ENCODE assay signal across 8 cellular contexts in the genomic region with DNA sequence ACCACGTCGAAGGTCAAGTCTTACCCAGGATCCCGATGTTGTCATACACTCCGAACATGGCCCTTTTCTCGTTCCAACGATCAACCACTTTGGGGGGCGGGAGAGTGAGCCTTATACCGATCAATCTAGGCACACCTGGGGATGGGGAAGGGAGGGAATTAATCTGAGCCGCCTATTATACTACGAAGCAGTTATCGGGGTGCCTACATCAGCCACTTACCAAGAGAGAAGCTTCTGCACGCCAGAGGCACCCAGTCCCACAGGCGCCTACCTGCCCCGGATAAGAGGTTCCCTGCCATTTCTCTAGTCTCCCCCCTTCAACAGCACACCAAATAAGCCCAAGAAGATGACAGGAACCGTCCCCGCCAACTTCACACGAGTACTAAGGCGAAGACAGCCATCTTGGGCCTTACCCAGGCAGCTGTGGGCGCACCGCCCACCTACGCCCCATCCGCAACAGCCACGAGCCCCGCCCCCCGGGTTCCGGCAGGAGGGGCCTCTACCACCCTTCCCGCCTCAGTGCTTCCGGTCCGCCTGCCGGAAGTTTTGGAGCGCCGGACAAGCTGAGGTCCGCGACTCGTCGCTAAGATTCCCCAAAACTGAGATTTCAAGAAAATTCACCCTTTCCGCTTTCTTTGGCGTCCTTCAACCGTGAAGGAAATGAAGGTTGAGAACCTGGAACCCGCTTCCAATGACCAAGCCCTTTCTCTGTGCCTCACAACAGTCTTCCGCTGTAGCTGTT. TPM values are rescaled to one million over a fixed set of nuclear protein-coding genes. Genes with fewer than 3 reads are reported as not detected.
DNase-seq lines count a peak whose midpoint lies in the region; ATAC-seq and TF ChIP-seq lines count a peak whose summit lies in the region.

A gene (minus strand): TSS at position 425 of the 742 bp plus-strand sequence. CDS start 126 bp downstream, at position 299.

- ATAC-seq in GM18873 (IDR thresholded peaks at IDR 0.05; ENCODE audit: low FRiP score, unreplicated experiment), result peak; percentile 46
- peak; percentile 59 for ATAC-seq in HG03135 (IDR thresholded peaks at IDR 0.05; ENCODE audit: unreplicated experiment)

- H3K9ac ChIP-seq in skeletal muscle tissue (ENCODE audit: low read depth in 1 of 3, low read length in 3 of 3), result peak within 1 kb of the TSS; percentile 98 to 99 (median 99)

- in situ Hi-C loops in ACHN (cut with HindIII; ENCODE audit: low pct_ligation_motif_present, low pct_unique_long_range_greater_than_20kb, low sequenced_read_pairs), result no loop called here

- peaks cover 45% of the 10 kb centered on the region for H3K36me3 ChIP-seq in WERI-Rb-1
- H3K36me3 ChIP-seq in breast epithelium, result no peaks in the 10 kb centered on the region
- peaks cover 9 to 26% (median 9%) of the 10 kb centered on the region in 3 donors for H3K36me3 ChIP-seq in skeletal muscle tissue (ENCODE audit: control insufficient read depth in 3 of 3, insufficient read depth in 3 of 3, low read length in 3 of 3)

- H3K4me3 ChIP-seq in WERI-Rb-1 (ENCODE audit: low read depth, low read length) (peak within 1 kb of the TSS; percentile 76), breast epithelium (peak within 1 kb of the TSS; percentile 70 to 89 (median 76)), iPS-18c (ENCODE audit: insufficient read depth, low read depth, low read length) (peak within 1 kb of the TSS; percentile 98), skeletal muscle tissue (ENCODE audit: low read length in 3 of 3) (peak within 1 kb of the TSS; percentile 97 to 100 (median 100))

- H3K27me3 ChIP-seq in WERI-Rb-1 (ENCODE audit: insufficient read depth, low read depth, severe bottlenecking), result no peaks in the 10 kb centered on the region
- H3K27me3 ChIP-seq in breast epithelium, result no peaks in the 10 kb centered on the region
- no peaks in the 10 kb centered on the region for H3K27me3 ChIP-seq in skeletal muscle tissue (ENCODE audit: control insufficient read depth in 3 of 3, insufficient read depth in 3 of 3, low read length in 3 of 3)

- peak; percentile 89 for TF ChIP-seq POLR2A in breast epithelium (IDR thresholded peaks at IDR 0.05)

- no peaks in the 10 kb centered on the region for H3K9me3 ChIP-seq in WERI-Rb-1 (ENCODE audit: severe bottlenecking)
- H3K9me3 ChIP-seq in breast epithelium, result no peaks in the 10 kb centered on the region
- H3K9me3 ChIP-seq in iPS-18c (ENCODE audit: control insufficient read depth, insufficient read depth, low read length), result no peaks in the 10 kb centered on the region
- no peaks in the 10 kb centered on the region for H3K9me3 ChIP-seq in skeletal muscle tissue (ENCODE audit: control insufficient read depth in 3 of 3, low read length in 3 of 3)

- intact Hi-C loops in breast epithelium (cut with DNase I; ENCODE audit: low total_unique reads), result no loop called here

- DNase-seq in ACHN (peak; percentile 98), NCI-H2227 (lab: John Stamatoyannopoulos, UW; ENCODE audit: unreplicated experiment) (peak; percentile 94), WERI-Rb-1 (peak; percentile 97), breast epithelium (ENCODE audit: low spot score in 2 of 2) (peak; percentile 96)

- TF ChIP-seq CTCF in WERI-Rb-1 (IDR thresholded peaks at IDR 0.05; ENCODE audit: low read depth, low read length), result no peak
- no peak for TF ChIP-seq CTCF in breast epithelium (IDR thresholded peaks at IDR 0.05)

- H3K27ac ChIP-seq in WERI-Rb-1 (peak within 1 kb of the TSS; percentile 99), breast epithelium (peak within 1 kb of the TSS; percentile 94), skeletal muscle tissue (ENCODE audit: low read depth, low read length) (peak within 1 kb of the TSS; percentile 99)

- H3K4me1 ChIP-seq in breast epithelium (peaks cover 4 to 11% of the 10 kb centered on the region in 2 donors), skeletal muscle tissue (ENCODE audit: control insufficient read depth in 3 of 3, insufficient read depth in 3 of 3, low read length in 3 of 3) (peaks cover 17 to 34% (median 20%) of the 10 kb centered on the region in 3 donors)

RNA-seq across cellular contexts. Expression of the gene that starts here (rescaled TPM):
- total RNA-seq in breast epithelium (10 to 100 TPM; 58.5 to 72.1 (median 62.4) TPM), skeletal muscle tissue (141 TPM)

Comparison
In these comparisons a context has a peak if more than half of its experiments do, and no peak if none do; other contexts are left out.
1. Peak in every context shown above with its lines: DNase-seq, ATAC-seq, H3K4me3 ChIP-seq and H3K27ac ChIP-seq.